ENCODE assay signal across 28 cellular contexts in the genomic region with DNA sequence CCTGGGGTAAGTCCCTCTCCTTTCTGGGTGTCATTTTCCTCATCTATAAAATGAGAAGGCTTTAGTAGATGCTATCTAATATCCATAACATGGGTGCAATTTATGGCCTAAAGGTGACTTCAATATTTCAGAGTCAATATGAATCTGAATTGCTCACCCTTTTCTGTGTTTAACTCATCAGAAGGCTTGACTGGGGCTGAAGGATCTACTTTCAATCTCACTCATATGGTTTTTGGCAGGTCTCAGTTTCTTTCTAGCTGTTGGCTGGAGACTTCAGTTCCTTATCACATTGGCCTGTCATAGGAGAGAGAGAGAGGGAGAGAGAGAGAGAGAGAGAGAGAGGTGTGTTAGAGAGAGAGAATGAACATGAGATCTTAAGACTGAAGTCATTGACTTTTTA.
"Had no signal": no experiment of that assay in that cellular context is flagged by ENCODE, and none has a peak within 500 bp of the region (broad histone marks: within the 10 kb centered on the region; RNA-seq: fewer than 3 reads in every experiment).

No MANE protein-coding gene starts in this region.

- H3K27ac ChIP-seq: esophagus squamous epithelium, heart right ventricle, left lung, prostate gland, right atrium auricular region, thoracic aorta, tibial nerve, upper lobe of left lung had no signal

- H3K36me3 Mint-ChIP-seq: mesothelial cell of epicardium, naive B cell had no signal

- H3K4me1 Mint-ChIP-seq: naive B cell, nephron progenitor cell had no signal

- H3K4me3 ChIP-seq: esophagus squamous epithelium, heart right ventricle, left lung, mucosa of descending colon, prostate gland, right atrium auricular region, smooth muscle cell, thoracic aorta, tibial nerve, upper lobe of left lung had no signal

- H3K9me3 ChIP-seq: esophagus squamous epithelium, left lung, mucosa of descending colon, prostate gland, right atrium auricular region, thoracic aorta, tibial nerve, upper lobe of left lung had no signal

- ATAC-seq: effector memory CD8-positive, alpha-beta T cell; heart right ventricle; left cardiac atrium; left lung; mucosa of descending colon; sciatic nerve had no signal

- H3K4me1 ChIP-seq: esophagus squamous epithelium, heart right ventricle, left lung, prostate gland, right atrium auricular region, upper lobe of left lung had no signal

- H3K36me3 ChIP-seq: esophagus squamous epithelium, heart right ventricle, left lung, prostate gland, right atrium auricular region, thoracic aorta, tibial nerve, upper lobe of left lung had no signal

- H3K9me3 Mint-ChIP-seq: mesothelial cell of epicardium, nephron progenitor cell had no signal

- H3K4me2 ChIP-seq: smooth muscle cell had no signal

- H3K27me3 ChIP-seq: esophagus squamous epithelium, heart right ventricle, left lung, right atrium auricular region, tibial nerve, upper lobe of left lung had no signal

- H3K4me3 Mint-ChIP-seq: effector memory CD8-positive, alpha-beta T cell; mesothelial cell of epicardium; naive B cell; nephron progenitor cell had no signal

- DNase-seq: cortex of kidney; effector memory CD8-positive, alpha-beta T cell; erythroblast; esophagus squamous epithelium; foreskin melanocyte; glutamatergic neuron; heart right ventricle; hippocampal formation; left cardiac atrium; left lung; mesenchymal stem cell; mucosa of descending colon; naive B cell; nephron progenitor cell; nucleus accumbens; stimulated activated CD4-positive, alpha-beta T cell treated with anti-CD3 and anti-CD28 coated beads, Interleukin-12 subunit alpha, Interleukin-12 subunit beta, amount 100 ng/mL, for 4 hours; stimulated activated CD4-positive, alpha-beta T cell treated with anti-CD3 and anti-CD28 coated beads, Interleukin-1b, Interleukin-23, amount 100 ng/mL, for 48 hours; stimulated activated CD4-positive, alpha-beta T cell treated with anti-CD3 and anti-CD28 coated beads, Interleukin-4, amount 100 ng/mL, for 1 hour; stimulated activated CD8-positive, alpha-beta memory T cell treated with anti-CD3 and anti-CD28 coated beads, Interleukin-4, amount 100 ng/mL, for 48 hours; stimulated activated naive CD4-positive, alpha-beta T cell treated with Interleukin-2 at 50 U/mL for 16 hours; upper lobe of left lung had no signal

- H3K27ac Mint-ChIP-seq: effector memory CD8-positive, alpha-beta T cell; mesothelial cell of epicardium; naive B cell; nephron progenitor cell had no signal
